In the genomic region with DNA sequence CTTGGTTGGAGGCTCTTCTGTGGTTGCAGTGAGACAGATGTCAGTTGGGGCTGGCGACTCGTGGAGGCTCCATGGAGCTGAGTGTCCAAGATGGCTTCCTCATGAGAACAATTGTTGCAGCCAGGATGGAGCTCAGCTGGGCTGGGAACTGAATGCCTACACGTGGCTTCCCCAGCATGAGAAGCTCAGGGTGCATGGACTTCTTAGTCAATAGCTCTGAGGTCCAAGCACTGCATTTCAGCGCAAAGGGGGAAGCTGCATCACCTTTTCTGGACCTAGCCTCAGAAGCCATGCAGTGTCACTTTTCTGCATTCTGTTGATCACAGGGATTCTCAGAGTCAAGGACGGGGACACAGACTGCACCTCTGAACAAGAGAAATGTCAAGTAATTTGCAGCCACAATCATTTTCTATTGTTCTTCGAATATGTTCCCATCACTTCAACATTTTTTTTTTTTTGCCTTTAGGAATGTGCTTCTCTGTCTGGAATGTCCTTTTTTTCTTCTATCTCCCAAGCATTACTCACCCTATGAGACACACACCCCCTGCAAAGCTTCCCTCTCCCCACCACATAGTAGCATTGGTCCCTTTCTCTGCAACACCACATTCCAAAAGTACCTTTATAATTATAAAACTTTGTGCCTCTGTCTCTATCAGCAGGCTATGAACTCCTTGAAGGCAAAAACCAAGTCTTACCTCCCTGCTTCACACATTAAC, we compare ENCODE assay signal across 1 cellular context.
TF ChIP-seq lines count a peak whose summit lies in the region.

No MANE protein-coding gene starts in this region.

TF ChIP-seq in GM23338, 12 proteins besides CTCF, POLR2A, EP300 and RAD21 (continued from another document):
- TF ChIP-seq, protein P1, sequence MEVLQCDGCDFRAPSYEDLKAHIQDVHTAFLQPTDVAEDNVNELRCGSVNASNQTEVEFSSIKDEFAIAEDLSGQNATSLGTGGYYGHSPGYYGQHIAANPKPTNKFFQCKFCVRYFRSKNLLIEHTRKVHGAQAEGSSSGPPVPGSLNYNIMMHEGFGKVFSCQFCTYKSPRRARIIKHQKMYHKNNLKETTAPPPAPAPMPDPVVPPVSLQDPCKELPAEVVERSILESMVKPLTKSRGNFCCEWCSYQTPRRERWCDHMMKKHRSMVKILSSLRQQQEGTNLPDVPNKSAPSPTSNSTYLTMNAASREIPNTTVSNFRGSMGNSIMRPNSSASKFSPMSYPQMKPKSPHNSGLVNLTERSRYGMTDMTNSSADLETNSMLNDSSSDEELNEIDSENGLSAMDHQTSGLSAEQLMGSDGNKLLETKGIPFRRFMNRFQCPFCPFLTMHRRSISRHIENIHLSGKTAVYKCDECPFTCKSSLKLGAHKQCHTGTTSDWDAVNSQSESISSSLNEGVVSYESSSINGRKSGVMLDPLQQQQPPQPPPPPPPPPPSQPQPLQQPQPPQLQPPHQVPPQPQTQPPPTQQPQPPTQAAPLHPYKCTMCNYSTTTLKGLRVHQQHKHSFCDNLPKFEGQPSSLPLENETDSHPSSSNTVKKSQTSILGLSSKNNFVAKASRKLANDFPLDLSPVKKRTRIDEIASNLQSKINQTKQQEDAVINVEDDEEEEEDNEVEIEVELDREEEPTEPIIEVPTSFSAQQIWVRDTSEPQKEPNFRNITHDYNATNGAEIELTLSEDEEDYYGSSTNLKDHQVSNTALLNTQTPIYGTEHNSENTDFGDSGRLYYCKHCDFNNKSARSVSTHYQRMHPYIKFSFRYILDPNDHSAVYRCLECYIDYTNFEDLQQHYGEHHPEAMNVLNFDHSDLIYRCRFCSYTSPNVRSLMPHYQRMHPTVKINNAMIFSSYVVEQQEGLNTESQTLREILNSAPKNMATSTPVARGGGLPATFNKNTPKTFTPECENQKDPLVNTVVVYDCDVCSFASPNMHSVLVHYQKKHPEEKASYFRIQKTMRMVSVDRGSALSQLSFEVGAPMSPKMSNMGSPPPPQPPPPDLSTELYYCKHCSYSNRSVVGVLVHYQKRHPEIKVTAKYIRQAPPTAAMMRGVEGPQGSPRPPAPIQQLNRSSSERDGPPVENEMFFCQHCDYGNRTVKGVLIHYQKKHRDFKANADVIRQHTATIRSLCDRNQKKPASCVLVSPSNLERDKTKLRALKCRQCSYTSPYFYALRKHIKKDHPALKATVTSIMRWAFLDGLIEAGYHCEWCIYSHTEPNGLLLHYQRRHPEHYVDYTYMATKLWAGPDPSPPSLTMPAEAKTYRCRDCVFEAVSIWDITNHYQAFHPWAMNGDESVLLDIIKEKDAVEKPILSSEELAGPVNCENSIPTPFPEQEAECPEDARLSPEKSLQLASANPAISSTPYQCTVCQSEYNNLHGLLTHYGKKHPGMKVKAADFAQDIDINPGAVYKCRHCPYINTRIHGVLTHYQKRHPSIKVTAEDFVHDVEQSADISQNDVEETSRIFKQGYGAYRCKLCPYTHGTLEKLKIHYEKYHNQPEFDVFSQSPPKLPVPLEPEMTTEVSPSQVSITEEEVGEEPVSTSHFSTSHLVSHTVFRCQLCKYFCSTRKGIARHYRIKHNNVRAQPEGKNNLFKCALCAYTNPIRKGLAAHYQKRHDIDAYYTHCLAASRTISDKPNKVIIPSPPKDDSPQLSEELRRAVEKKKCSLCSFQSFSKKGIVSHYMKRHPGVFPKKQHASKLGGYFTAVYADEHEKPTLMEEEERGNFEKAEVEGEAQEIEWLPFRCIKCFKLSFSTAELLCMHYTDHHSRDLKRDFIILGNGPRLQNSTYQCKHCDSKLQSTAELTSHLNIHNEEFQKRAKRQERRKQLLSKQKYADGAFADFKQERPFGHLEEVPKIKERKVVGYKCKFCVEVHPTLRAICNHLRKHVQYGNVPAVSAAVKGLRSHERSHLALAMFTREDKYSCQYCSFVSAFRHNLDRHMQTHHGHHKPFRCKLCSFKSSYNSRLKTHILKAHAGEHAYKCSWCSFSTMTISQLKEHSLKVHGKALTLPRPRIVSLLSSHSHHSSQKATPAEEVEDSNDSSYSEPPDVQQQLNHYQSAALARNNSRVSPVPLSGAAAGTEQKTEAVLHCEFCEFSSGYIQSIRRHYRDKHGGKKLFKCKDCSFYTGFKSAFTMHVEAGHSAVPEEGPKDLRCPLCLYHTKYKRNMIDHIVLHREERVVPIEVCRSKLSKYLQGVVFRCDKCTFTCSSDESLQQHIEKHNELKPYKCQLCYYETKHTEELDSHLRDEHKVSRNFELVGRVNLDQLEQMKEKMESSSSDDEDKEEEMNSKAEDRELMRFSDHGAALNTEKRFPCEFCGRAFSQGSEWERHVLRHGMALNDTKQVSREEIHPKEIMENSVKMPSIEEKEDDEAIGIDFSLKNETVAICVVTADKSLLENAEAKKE (CRISPR knock-in tag; IDR thresholded peaks at IDR 0.05): no peak
TF ChIP-seq in GM23338: peak in this region for 0.
